ENCODE assay signal across 8 cellular contexts in the genomic region with DNA sequence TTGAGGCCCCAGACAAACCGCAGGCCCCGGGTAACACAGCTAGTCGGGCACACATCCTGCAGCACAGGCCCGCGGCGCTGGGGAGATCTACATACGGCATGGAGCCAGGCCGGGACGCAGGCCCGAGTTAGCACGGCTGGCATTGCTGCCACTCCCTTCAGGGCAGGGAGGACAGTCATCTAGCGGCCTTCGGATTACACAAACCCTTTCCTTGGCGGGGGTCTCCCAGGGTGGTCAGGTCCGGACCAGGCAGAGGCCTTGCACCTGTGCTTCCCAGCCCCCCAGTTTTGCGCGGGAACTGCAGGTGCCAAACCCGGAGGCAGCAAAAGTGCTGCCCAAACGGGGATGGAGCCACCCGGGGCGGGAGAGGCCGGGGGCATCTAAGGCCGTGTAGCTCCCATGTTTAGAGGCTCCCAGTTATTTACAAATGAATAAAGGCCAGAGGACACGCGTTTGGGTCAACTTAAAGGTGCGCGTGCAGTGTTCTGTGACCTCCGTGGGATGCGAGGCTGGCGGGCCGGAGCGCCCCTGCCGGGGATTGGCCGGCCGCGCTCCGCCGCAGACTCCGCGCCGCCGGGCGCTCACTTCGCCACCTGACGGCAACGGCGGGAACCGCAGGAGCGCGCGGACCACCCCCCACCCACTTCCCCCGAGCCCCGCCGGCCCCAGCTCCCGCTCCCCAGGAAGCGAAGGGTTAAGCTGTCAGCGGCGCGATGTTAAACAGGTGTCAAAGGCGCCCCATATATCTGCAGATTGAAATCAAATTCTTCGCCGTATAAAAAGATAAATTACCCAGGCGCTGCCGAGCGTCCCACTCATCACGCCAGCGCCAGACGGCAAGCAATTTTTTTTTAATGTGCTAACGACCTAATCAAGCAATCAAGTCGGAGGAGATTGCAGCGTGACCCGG. TPM values are rescaled to one million over a fixed set of nuclear protein-coding genes. Genes with fewer than 3 reads are reported as not detected.
DNase-seq lines count a peak whose midpoint lies in the region; ATAC-seq and TF ChIP-seq lines count a peak whose summit lies in the region.

No MANE protein-coding gene starts in this region.

- H3K4me3 Mint-ChIP-seq in WTC11 = peak overlapping the region; percentile 80

- peak; percentile 58 for DNase-seq in NCI-H1105 (lab: John Stamatoyannopoulos, UW)
- peak; percentile 68 for DNase-seq in WTC11 (ENCODE audit: low spot score)
- peak in 48 of 61 donors; percentile 6 to 74 (median 35) for DNase-seq in caudate nucleus (lab: John Stamatoyannopoulos, UW)
- peak; percentile 70 for DNase-seq in left kidney (ENCODE audit: low read depth, low spot score)
- peak; percentile 57 for DNase-seq in stimulated activated CD4-positive, alpha-beta T cell treated with anti-CD3 and anti-CD28 coated beads, Interleukin-1b, Interleukin-23, amount 100 ng/mL, for 48 hours
- no peak for DNase-seq in H4 (ENCODE audit: low spot score)

- peak; percentile 72 for ATAC-seq in GM21528 (IDR thresholded peaks at IDR 0.05; ENCODE audit: low FRiP score, unreplicated experiment)
- peak; percentile 69 for ATAC-seq in WTC11

- TF ChIP-seq CTCF in WTC11 (IDR thresholded peaks at IDR 0.05) = peak; percentile 97

- CTCF ChIA-PET in WTC11 (lab: Charles Lee) = interaction anchor here (0.5 to 3.5 kb wide), 45 partner anchors 10 to 686 kb away, joined by 3 to 89 read pairs (median 5); a partner anchor contains a TSS

- H3K4me3 ChIP-seq in BLaER1 treated with 17β-estradiol and CSF1 and Interleukin-3, amounts not matched to agents 10 nM and 100 nM = peak overlapping the region; percentile 56 to 73 (median 62)

- H3K4me1 ChIP-seq in BLaER1 treated with 17β-estradiol and CSF1 and Interleukin-3, amounts not matched to agents 10 nM and 100 nM = peaks cover 5 to 22% (median 18%) of the 10 kb centered on the region in 10 experiments; a peak in 18 of 20 replicates

- POLR2A ChIA-PET in WTC11 (lab: Charles Lee) = interaction anchor here (0.7 kb wide), 1 partner anchor 83 kb away, joined by 3 read pairs; no protein-coding TSS in a partner anchor

- H3K9ac ChIP-seq in BLaER1 treated with 17β-estradiol and CSF1 and Interleukin-3, amounts not matched to agents 10 nM and 100 nM = peak overlapping the region; percentile 21 to 68 (median 62); a peak in 16 of 22 replicates

- H3K36me3 Mint-ChIP-seq in WTC11 = no peaks in the 10 kb centered on the region

- H3K27me3 Mint-ChIP-seq in WTC11 (ENCODE audit: low read depth) = peaks cover 55% of the 10 kb centered on the region

- H3K36me3 ChIP-seq in BLaER1 treated with 17β-estradiol and CSF1 and Interleukin-3, amounts not matched to agents 10 nM and 100 nM = no peaks in the 10 kb centered on the region

- H3K27ac Mint-ChIP-seq in WTC11 = no peak overlapping the region

- no peaks in the 10 kb centered on the region for H3K4me1 Mint-ChIP-seq in WTC11

- H4K20me1 ChIP-seq in BLaER1 treated with 17β-estradiol and CSF1 and Interleukin-3, amounts not matched to agents 10 nM and 100 nM = peaks cover 0 to 23% (median 0%) of the 10 kb centered on the region in 11 experiments; a peak in 6 of 22 replicates

- peaks cover 25 to 40% (median 31%) of the 10 kb centered on the region in 11 experiments for H3K27me3 ChIP-seq in BLaER1 treated with 17β-estradiol and CSF1 and Interleukin-3, amounts not matched to agents 10 nM and 100 nM

- H3K4me2 ChIP-seq in BLaER1 treated with 17β-estradiol and CSF1 and Interleukin-3, amounts not matched to agents 10 nM and 100 nM = peak overlapping the region; percentile 90 to 96 (median 93)

- H3K9me3 ChIP-seq in BLaER1 treated with 17β-estradiol and CSF1 and Interleukin-3, amounts not matched to agents 10 nM and 100 nM (replicated peaks in 1 of 11) = no peaks in the 10 kb centered on the region

- H3K27ac ChIP-seq in BLaER1 treated with 17β-estradiol and CSF1 and Interleukin-3, amounts not matched to agents 10 nM and 100 nM = no peak overlapping the region
- H3K27ac ChIP-seq in caudate nucleus (ENCODE audit: low read depth, low read length) = no peak overlapping the region

- no peaks in the 10 kb centered on the region for H3K9me3 Mint-ChIP-seq in WTC11

TF ChIP-seq in WTC11, 78 proteins besides CTCF, POLR2A, EP300 and RAD21:
- TF ChIP-seq, protein P1, sequence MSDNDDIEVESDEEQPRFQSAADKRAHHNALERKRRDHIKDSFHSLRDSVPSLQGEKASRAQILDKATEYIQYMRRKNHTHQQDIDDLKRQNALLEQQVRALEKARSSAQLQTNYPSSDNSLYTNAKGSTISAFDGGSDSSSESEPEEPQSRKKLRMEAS (CRISPR knock-in tag; IDR thresholded peaks at IDR 0.05) = peak; percentile 40; the same call in 1 of the 2 replicates
- TF ChIP-seq ZNF121 (CRISPR knock-in tag; IDR thresholded peaks at IDR 0.05) = no peak

RNA-seq across cellular contexts. Expression of a gene that starts 18.1 kb away (rescaled TPM):
- total RNA-seq in WTC11 (2021) = 0.11 to 0.16 TPM in 2 of 3 replicates, not detected in the other
- total RNA-seq in H4 (2014; rRNA removed; shearing (Covaris generic)) = not detected in 2 replicates

RNA-seq across cellular contexts. Expression of a gene that starts 45.4 kb away (rescaled TPM):
- total RNA-seq in WTC11 (2021) = 84.7 to 91.2 TPM (median 90.2 TPM) in 3 replicates
- total RNA-seq in H4 (2014; rRNA removed; shearing (Covaris generic)) = 15.3 and 18.5 TPM in 2 replicates
